In the genomic region with DNA sequence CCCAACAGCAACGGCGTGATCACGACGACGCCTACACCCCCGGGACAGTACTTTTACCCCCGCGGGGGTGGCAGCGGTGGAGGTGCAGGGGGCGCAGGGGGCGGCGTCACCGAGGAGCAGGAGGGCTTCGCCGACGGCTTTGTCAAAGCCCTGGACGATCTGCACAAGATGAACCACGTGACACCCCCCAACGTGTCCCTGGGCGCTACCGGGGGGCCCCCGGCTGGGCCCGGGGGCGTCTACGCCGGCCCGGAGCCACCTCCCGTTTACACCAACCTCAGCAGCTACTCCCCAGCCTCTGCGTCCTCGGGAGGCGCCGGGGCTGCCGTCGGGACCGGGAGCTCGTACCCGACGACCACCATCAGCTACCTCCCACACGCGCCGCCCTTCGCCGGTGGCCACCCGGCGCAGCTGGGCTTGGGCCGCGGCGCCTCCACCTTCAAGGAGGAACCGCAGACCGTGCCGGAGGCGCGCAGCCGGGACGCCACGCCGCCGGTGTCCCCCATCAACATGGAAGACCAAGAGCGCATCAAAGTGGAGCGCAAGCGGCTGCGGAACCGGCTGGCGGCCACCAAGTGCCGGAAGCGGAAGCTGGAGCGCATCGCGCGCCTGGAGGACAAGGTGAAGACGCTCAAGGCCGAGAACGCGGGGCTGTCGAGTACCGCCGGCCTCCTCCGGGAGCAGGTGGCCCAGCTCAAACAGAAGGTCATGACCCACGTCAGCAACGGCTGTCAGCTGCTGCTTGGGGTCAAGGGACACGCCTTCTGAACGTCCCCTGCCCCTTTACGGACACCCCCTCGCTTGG, we compare ENCODE assay signal across 1 cellular context.
A peak's percentile ranks its signal among the peaks of the same experiment; 100 is the strongest.
TF ChIP-seq lines count a peak whose summit lies in the region.

No MANE protein-coding gene starts in this region.

TF ChIP-seq in HepG2, 621 proteins besides CTCF, POLR2A, EP300 and RAD21 (continued from another document and continues in another):
- TF ChIP-seq POGK (CRISPR knock-in tag; conservative IDR thresholded peaks at IDR 0.05) (peak; percentile 92), ZNF543 (CRISPR knock-in tag; IDR thresholded peaks at IDR 0.05) (no peak; the same call in 1 of the 2 replicates), ARID2 (CRISPR knock-in tag; IDR thresholded peaks at IDR 0.05; ENCODE audit: borderline replicate concordance) (no peak), TGIF2 (CRISPR knock-in tag; IDR thresholded peaks at IDR 0.05) (peak; percentile 41; the same call in 1 of the 2 replicates), FLYWCH1 (CRISPR knock-in tag; IDR thresholded peaks at IDR 0.05) (0 out of 2 replicates have a peak, but pooled peaks have one; percentile 49), GLMP (CRISPR knock-in tag; IDR thresholded peaks at IDR 0.05; ENCODE audit: borderline replicate concordance) (no peak), ONECUT2 (CRISPR knock-in tag; IDR thresholded peaks at IDR 0.05) (no peak), NR0B2 (CRISPR knock-in tag; IDR thresholded peaks at IDR 0.05) (peak; percentile 90), MIER2 (CRISPR knock-in tag; IDR thresholded peaks at IDR 0.05) (no peak), HOXD1 (CRISPR knock-in tag; IDR thresholded peaks at IDR 0.05) (no peak), ZNF570 (CRISPR knock-in tag; IDR thresholded peaks at IDR 0.05; ENCODE audit: borderline replicate concordance) (no peak), CHD4 (IDR thresholded peaks at IDR 0.05; ENCODE audit: borderline replicate concordance, low read length) (no peak), RBM22 (optimal IDR thresholded peaks at IDR 0.05; ENCODE audit: low read length) (no peak), PHB2 (IDR thresholded peaks at IDR 0.05; ENCODE audit: partially characterized antibody) (no peak), CBX2 (IDR thresholded peaks at IDR 0.05; ENCODE audit: low read depth, low read length) (no peak), CBX2 (CRISPR knock-in tag; IDR thresholded peaks at IDR 0.05; ENCODE audit: low read depth) (no peak), ZNF224 (CRISPR knock-in tag; IDR thresholded peaks at IDR 0.05) (no peak), KDM5A (IDR thresholded peaks at IDR 0.05; ENCODE audit: borderline replicate concordance, low read length) (no peak), ZKSCAN1 (IDR thresholded peaks at IDR 0.05; ENCODE audit: low read length) (no peak), CBX1 (IDR thresholded peaks at IDR 0.05; ENCODE audit: low read depth) (no peak), MXI1 (IDR thresholded peaks at IDR 0.05; ENCODE audit: borderline replicate concordance, low read depth, low read length) (0 out of 3 replicates have a peak, but pooled peaks have one; percentile 11), FOXK1 (CRISPR knock-in tag; IDR thresholded peaks at IDR 0.05; ENCODE audit: borderline replicate concordance, low read depth) (peak; percentile 36; the same call in 1 of the 2 replicates), ZKSCAN5 (CRISPR knock-in tag; IDR thresholded peaks at IDR 0.05) (no peak), ZNF510 (CRISPR knock-in tag; IDR thresholded peaks at IDR 0.05; ENCODE audit: low read depth) (no peak), ISX (CRISPR knock-in tag; conservative IDR thresholded peaks at IDR 0.05) (0 out of 2 replicates have a peak, but pooled peaks have one; percentile 47), SKI (IDR thresholded peaks at IDR 0.05; ENCODE audit: partially characterized antibody) (no peak), NFYB (CRISPR knock-in tag; IDR thresholded peaks at IDR 0.05) (no peak), LCORL (IDR thresholded peaks at IDR 0.05) (no peak), LCORL (CRISPR knock-in tag; IDR thresholded peaks at IDR 0.05) (peak; percentile 60; the same call in 1 of the 2 replicates), MTF1 (CRISPR knock-in tag; IDR thresholded peaks at IDR 0.05) (no peak), SPEN (CRISPR knock-in tag; IDR thresholded peaks at IDR 0.05; ENCODE audit: low read depth) (peak; percentile 69), SIN3B (IDR thresholded peaks at IDR 0.05; ENCODE audit: low read length) (no peak), ZBTB46 (CRISPR knock-in tag; IDR thresholded peaks at IDR 0.05; ENCODE audit: borderline replicate concordance) (no peak), TAF1 (CRISPR knock-in tag; IDR thresholded peaks at IDR 0.05) (peak; percentile 72), NONO (IDR thresholded peaks at IDR 0.05) (no peak), NONO (CRISPR knock-in tag; conservative IDR thresholded peaks at IDR 0.05) (no peak), SALL1 (CRISPR knock-in tag; IDR thresholded peaks at IDR 0.05) (peak; percentile 71), NFRKB (IDR thresholded peaks at IDR 0.05) (no peak), MYNN (CRISPR knock-in tag; IDR thresholded peaks at IDR 0.05; ENCODE audit: low read depth) (no peak), ZBTB39 (CRISPR knock-in tag; IDR thresholded peaks at IDR 0.05) (no peak)
- TF ChIP-seq, protein P1, sequence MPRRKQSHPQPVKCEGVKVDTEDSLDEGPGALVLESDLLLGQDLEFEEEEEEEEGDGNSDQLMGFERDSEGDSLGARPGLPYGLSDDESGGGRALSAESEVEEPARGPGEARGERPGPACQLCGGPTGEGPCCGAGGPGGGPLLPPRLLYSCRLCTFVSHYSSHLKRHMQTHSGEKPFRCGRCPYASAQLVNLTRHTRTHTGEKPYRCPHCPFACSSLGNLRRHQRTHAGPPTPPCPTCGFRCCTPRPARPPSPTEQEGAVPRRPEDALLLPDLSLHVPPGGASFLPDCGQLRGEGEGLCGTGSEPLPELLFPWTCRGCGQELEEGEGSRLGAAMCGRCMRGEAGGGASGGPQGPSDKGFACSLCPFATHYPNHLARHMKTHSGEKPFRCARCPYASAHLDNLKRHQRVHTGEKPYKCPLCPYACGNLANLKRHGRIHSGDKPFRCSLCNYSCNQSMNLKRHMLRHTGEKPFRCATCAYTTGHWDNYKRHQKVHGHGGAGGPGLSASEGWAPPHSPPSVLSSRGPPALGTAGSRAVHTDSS (CRISPR knock-in tag; conservative IDR thresholded peaks at IDR 0.05): no peak
- TF ChIP-seq, protein P2, sequence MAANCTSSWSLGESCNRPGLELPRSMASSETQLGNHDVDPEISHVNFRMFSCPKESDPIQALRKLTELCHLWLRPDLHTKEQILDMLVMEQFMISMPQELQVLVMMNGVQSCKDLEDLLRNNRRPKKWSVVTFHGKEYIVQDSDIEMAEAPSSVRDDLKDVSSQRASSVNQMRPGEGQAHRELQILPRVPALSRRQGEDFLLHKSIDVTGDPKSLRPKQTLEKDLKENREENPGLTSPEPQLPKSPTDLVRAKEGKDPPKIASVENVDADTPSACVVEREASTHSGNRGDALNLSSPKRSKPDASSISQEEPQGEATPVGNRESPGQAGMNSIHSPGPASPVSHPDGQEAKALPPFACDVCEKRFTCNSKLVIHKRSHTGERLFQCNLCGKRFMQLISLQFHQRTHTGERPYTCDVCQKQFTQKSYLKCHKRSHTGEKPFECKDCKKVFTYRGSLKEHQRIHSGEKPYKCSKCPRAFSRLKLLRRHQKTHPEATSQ (CRISPR knock-in tag; IDR thresholded peaks at IDR 0.05; ENCODE audit: borderline replicate concordance): no peak
- TF ChIP-seq, protein P3, sequence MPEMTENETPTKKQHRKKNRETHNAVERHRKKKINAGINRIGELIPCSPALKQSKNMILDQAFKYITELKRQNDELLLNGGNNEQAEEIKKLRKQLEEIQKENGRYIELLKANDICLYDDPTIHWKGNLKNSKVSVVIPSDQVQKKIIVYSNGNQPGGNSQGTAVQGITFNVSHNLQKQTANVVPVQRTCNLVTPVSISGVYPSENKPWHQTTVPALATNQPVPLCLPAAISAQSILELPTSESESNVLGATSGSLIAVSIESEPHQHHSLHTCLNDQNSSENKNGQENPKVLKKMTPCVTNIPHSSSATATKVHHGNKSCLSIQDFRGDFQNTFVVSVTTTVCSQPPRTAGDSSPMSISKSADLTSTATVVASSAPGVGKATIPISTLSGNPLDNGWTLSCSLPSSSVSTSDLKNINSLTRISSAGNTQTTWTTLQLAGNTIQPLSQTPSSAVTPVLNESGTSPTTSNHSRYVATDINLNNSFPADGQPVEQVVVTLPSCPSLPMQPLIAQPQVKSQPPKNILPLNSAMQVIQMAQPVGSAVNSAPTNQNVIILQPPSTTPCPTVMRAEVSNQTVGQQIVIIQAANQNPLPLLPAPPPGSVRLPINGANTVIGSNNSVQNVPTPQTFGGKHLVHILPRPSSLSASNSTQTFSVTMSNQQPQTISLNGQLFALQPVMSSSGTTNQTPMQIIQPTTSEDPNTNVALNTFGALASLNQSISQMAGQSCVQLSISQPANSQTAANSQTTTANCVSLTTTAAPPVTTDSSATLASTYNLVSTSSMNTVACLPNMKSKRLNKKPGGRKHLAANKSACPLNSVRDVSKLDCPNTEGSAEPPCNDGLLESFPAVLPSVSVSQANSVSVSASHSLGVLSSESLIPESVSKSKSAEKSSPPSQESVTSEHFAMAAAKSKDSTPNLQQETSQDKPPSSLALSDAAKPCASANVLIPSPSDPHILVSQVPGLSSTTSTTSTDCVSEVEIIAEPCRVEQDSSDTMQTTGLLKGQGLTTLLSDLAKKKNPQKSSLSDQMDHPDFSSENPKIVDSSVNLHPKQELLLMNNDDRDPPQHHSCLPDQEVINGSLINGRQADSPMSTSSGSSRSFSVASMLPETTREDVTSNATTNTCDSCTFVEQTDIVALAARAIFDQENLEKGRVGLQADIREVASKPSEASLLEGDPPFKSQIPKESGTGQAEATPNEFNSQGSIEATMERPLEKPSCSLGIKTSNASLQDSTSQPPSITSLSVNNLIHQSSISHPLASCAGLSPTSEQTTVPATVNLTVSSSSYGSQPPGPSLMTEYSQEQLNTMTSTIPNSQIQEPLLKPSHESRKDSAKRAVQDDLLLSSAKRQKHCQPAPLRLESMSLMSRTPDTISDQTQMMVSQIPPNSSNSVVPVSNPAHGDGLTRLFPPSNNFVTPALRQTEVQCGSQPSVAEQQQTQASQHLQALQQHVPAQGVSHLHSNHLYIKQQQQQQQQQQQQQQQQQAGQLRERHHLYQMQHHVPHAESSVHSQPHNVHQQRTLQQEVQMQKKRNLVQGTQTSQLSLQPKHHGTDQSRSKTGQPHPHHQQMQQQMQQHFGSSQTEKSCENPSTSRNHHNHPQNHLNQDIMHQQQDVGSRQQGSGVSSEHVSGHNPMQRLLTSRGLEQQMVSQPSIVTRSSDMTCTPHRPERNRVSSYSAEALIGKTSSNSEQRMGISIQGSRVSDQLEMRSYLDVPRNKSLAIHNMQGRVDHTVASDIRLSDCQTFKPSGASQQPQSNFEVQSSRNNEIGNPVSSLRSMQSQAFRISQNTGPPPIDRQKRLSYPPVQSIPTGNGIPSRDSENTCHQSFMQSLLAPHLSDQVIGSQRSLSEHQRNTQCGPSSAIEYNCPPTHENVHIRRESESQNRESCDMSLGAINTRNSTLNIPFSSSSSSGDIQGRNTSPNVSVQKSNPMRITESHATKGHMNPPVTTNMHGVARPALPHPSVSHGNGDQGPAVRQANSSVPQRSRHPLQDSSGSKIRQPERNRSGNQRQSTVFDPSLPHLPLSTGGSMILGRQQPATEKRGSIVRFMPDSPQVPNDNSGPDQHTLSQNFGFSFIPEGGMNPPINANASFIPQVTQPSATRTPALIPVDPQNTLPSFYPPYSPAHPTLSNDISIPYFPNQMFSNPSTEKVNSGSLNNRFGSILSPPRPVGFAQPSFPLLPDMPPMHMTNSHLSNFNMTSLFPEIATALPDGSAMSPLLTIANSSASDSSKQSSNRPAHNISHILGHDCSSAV (CRISPR knock-in tag; IDR thresholded peaks at IDR 0.05; ENCODE audit: borderline replicate concordance): no peak
